11 cellular contexts compared by ENCODE assay signal in the genomic region with DNA sequence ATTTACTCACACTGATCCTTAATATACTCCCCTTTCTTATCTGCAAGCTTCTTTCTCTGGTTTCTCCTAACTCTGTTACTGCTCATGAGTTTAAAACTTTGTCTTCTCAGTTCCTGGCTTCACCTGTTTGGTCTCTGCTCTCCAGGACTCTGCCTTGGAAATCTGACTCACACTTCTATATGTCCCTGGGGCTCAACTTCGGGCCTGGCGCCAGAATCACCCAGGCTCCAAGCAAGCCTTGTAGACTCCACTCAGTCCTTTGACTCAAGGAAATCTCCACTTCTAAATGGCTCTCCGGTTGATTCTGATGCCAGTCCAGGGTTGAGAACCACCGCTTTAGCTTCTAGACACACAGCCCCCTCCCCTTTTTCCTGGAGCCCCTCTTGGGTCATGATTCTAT. TPM values are rescaled to one million over a fixed set of nuclear protein-coding genes. Genes with fewer than 3 reads are reported as not detected.
DNase-seq lines count a peak whose midpoint lies in the region; ATAC-seq, FAIRE-seq and TF ChIP-seq lines count a peak whose summit lies in the region.
"Had no signal": no experiment of that assay in that cellular context is flagged by ENCODE, and none has a peak within 500 bp of the region (broad histone marks: within the 10 kb centered on the region; RNA-seq: fewer than 3 reads in every experiment).

No MANE protein-coding gene starts in this region.

- POLR2A ChIA-PET in naive thymus-derived CD8-positive, alpha-beta T cell (lab: Charles Lee) = no interaction called here

- H3K4me1 ChIP-seq in Peyer's patch (peaks cover 0 to 32% (median 0%) of the 10 kb centered on the region in 4 donors), esophagus (ENCODE audit: control insufficient read depth in 2 of 2, insufficient read depth in 2 of 2, low read length in 1 of 2) (peaks cover 0 to 2% of the 10 kb centered on the region in 2 donors)

- no peaks in the 10 kb centered on the region for H3K27me3 Mint-ChIP-seq in neural crest cell (ENCODE audit: low read depth)
- peaks cover 0 to under 1% (median 0%) of the 10 kb centered on the region in 5 donors for H3K27me3 Mint-ChIP-seq in naive thymus-derived CD8-positive, alpha-beta T cell

- no peaks in the 10 kb centered on the region for H3K36me3 Mint-ChIP-seq in neural crest cell (ENCODE audit: low read depth)
- no peaks in the 10 kb centered on the region for H3K36me3 Mint-ChIP-seq in naive thymus-derived CD8-positive, alpha-beta T cell

- TF ChIP-seq CTCF in C4-2B (conservative IDR thresholded peaks at IDR 0.05) = no peak
- no peak for TF ChIP-seq CTCF in Peyer's patch (IDR thresholded peaks at IDR 0.05)
- TF ChIP-seq CTCF in neural crest cell (conservative IDR thresholded peaks at IDR 0.05) = no peak

- H3K4me1 Mint-ChIP-seq in neural crest cell = peaks cover 42% of the 10 kb centered on the region
- peaks cover 0 to 4% (median 0%) of the 10 kb centered on the region in 4 donors for H3K4me1 Mint-ChIP-seq in naive thymus-derived CD8-positive, alpha-beta T cell

- H3K27ac Mint-ChIP-seq in neural crest cell (ENCODE audit: unreplicated experiment) = peak overlapping the region; percentile 58
- no peak overlapping the region for H3K27ac Mint-ChIP-seq in naive thymus-derived CD8-positive, alpha-beta T cell

- FAIRE-seq in frontal cortex (lab: Jason Lieb, UNC) = no peak

- DNase-seq in Peyer's patch (peak in 2 of 3 donors; percentile 80 to 86), neural crest cell (ENCODE audit: low read depth, low spot score) (no peak), frontal cortex (ENCODE audit: low spot score in 2 of 2) (no peak)
- no peak for DNase-seq in naive thymus-derived CD8-positive, alpha-beta T cell
- DNase-seq: activated CD4-positive, alpha-beta T cell treated with anti-CD3 and anti-CD28 coated beads for 48 hours; NCI-H2107 had no signal

- H3K4me3 Mint-ChIP-seq in neural crest cell = no peak overlapping the region
- no peak overlapping the region for H3K4me3 Mint-ChIP-seq in naive thymus-derived CD8-positive, alpha-beta T cell

- peak overlapping the region; percentile 96 for H3K27ac ChIP-seq in C4-2B
- peak overlapping the region in 3 of 4 donors; percentile 32 to 77 (median 76) for H3K27ac ChIP-seq in Peyer's patch
- H3K27ac ChIP-seq in esophagus (ENCODE audit: low read depth in 2 of 2, low read length in 1 of 2) = peak overlapping the region; percentile 81 to 88
- H3K27ac ChIP-seq: BLaER1 treated with 17β-estradiol and CSF1 and Interleukin-3, amounts not matched to agents 10 nM and 100 nM had no signal

- TF ChIP-seq POLR2A in Peyer's patch (IDR thresholded peaks at IDR 0.05) = no peak

- H3K27me3 ChIP-seq in Peyer's patch = no peaks in the 10 kb centered on the region
- H3K27me3 ChIP-seq in esophagus (ENCODE audit: control insufficient read depth in 1 of 2, insufficient read depth in 2 of 2, low read length in 2 of 2) = no peaks in the 10 kb centered on the region
- H3K27me3 ChIP-seq: BLaER1 treated with 17β-estradiol and CSF1 and Interleukin-3, amounts not matched to agents 10 nM and 100 nM had no signal

- WGBS in esophagus, 2 donors = 48% methylated on average over 4 of the region's 4 CpGs

- H3K9me3 Mint-ChIP-seq in neural crest cell = no peaks in the 10 kb centered on the region
- no peaks in the 10 kb centered on the region for H3K9me3 Mint-ChIP-seq in naive thymus-derived CD8-positive, alpha-beta T cell

- no peak for ATAC-seq in GM19397 (IDR thresholded peaks at IDR 0.05; ENCODE audit: unreplicated experiment)
- ATAC-seq in GM19395 (IDR thresholded peaks at IDR 0.05; ENCODE audit: unreplicated experiment) = no peak
- ATAC-seq in naive thymus-derived CD8-positive, alpha-beta T cell = no peak

- no peaks in the 10 kb centered on the region for H3K9me3 ChIP-seq in Peyer's patch
- H3K9me3 ChIP-seq in esophagus (ENCODE audit: control insufficient read depth in 2 of 2, insufficient read depth in 1 of 2, low read depth in 1 of 2, low read length in 1 of 2) = no peaks in the 10 kb centered on the region

- H3K36me3 ChIP-seq in Peyer's patch (no peaks in the 10 kb centered on the region), esophagus (ENCODE audit: control insufficient read depth in 2 of 2, insufficient read depth in 2 of 2, low read length in 1 of 2) (no peaks in the 10 kb centered on the region)
- H3K36me3 ChIP-seq: BLaER1 treated with 17β-estradiol and CSF1 and Interleukin-3, amounts not matched to agents 10 nM and 100 nM had no signal

- H3K4me3 ChIP-seq in Peyer's patch (no peak overlapping the region), esophagus (ENCODE audit: low read depth in 1 of 2, low read length in 2 of 2) (peak overlapping the region in 1 of 2 donors; percentile 49)
- H3K4me3 ChIP-seq: BLaER1 treated with 17β-estradiol and CSF1 and Interleukin-3, amounts not matched to agents 10 nM and 100 nM had no signal

RNA-seq across cellular contexts. Expression of a gene that starts 57.8 kb away (rescaled TPM):
- total RNA-seq in Peyer's patch = not detected
- polyA plus RNA-seq in esophagus = 10 to 100 TPM in 1 of 2 donors, 1 to 10 TPM in 1; 6.1 to 10.3 TPM
- 0.33 and 0.36 TPM in 2 replicates for total RNA-seq in neural crest cell
- 0.82 TPM for total RNA-seq in frontal cortex
- not detected for total RNA-seq in naive thymus-derived CD8-positive, alpha-beta T cell
- not detected for polyA plus RNA-seq in naive thymus-derived CD8-positive, alpha-beta T cell

Comparison
In these comparisons a context has a peak if more than half of its experiments do, and no peak if none do; other contexts are left out.
1. DNase-seq: peak in Peyer's patch (2 of 3); none in neural crest cell (single experiment), frontal cortex (0 of 2) and naive thymus-derived CD8-positive, alpha-beta T cell (0 of 10).
2. Peak in every context shown above with its lines, with median percentiles within 50 percentile points of each other: H3K27ac ChIP-seq.